ENCODE assay signal across 1 cellular context in the genomic region with DNA sequence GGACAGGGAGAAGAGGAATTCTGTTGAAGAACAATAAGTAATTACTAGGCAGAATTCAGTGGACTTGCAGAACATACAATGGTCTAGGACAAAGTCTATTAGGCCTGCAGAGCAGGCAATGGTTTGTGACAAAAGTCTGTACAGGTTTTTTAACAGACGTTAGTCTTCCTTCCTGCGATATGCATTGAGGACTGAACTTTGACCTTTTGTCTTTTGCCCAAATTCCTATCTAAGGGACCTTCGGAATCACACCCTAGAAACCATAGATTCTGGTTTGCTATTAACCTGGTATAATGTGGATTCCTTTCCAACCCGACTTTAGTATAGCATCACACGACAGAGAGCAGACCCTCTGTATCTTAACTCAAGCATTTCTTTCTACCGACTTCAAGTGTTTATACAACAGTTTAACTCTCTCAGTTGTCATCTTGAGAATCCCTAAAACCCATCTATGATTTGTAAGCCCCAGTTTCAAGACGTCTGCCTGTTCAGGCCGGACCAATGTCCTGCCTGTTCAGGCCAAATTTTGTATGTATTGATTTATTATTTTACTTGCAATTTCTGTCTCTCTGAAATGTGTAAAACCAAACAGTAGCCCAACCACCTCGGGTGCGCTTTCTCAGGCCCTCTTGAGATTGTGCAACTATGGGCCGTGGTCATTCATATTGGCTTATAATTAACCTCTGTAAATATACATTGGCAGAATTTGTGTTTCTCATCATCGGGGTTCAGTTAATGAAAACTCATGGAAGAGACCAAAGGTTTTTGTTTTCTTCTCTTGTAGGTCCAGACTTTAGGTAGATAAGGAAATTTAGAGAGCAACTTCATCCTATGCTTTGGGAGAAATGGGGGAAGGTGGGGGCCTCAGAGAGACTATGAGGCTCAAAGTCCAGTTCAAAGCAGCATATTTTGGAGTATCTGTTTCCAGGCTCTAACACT.
TF ChIP-seq lines count a peak whose summit lies in the region.

No MANE protein-coding gene starts in this region.

TF ChIP-seq in HepG2, 621 proteins besides CTCF, POLR2A, EP300 and RAD21 (continued from another document and continues in another):
- TF ChIP-seq, protein P1, sequence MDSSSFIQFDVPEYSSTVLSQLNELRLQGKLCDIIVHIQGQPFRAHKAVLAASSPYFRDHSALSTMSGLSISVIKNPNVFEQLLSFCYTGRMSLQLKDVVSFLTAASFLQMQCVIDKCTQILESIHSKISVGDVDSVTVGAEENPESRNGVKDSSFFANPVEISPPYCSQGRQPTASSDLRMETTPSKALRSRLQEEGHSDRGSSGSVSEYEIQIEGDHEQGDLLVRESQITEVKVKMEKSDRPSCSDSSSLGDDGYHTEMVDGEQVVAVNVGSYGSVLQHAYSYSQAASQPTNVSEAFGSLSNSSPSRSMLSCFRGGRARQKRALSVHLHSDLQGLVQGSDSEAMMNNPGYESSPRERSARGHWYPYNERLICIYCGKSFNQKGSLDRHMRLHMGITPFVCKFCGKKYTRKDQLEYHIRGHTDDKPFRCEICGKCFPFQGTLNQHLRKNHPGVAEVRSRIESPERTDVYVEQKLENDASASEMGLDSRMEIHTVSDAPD (CRISPR knock-in tag; IDR thresholded peaks at IDR 0.05) = 0 out of 2 replicates have a peak, but pooled peaks have one; percentile 50
- TF ChIP-seq CHD4 (IDR thresholded peaks at IDR 0.05; ENCODE audit: borderline replicate concordance, low read length) (peak; percentile 53; the same call in 1 of the 2 replicates), IKZF1 (IDR thresholded peaks at IDR 0.05) (no peak), DPF2 (CRISPR knock-in tag; IDR thresholded peaks at IDR 0.05; ENCODE audit: borderline replicate concordance, low read depth) (peak; percentile 40; the same call in 1 of the 2 replicates), FOXP1 (IDR thresholded peaks at IDR 0.05) (no peak), FOXP1 (CRISPR knock-in tag; IDR thresholded peaks at IDR 0.05) (peak; percentile 52; the same call in 1 of the 2 replicates), ZNF644 (CRISPR knock-in tag; IDR thresholded peaks at IDR 0.05; ENCODE audit: low read depth) (peak; percentile 78; the same call in 1 of the 2 replicates), ZNF160 (CRISPR knock-in tag; IDR thresholded peaks at IDR 0.05) (no peak), ZMYM2 (CRISPR knock-in tag; IDR thresholded peaks at IDR 0.05) (no peak), ZFP1 (CRISPR knock-in tag; IDR thresholded peaks at IDR 0.05) (no peak), FOXA1 (IDR thresholded peaks at IDR 0.05) (no peak), FOXA1 (CRISPR knock-in tag; IDR thresholded peaks at IDR 0.05) (peak; percentile 58), SMAD3 (CRISPR knock-in tag; IDR thresholded peaks at IDR 0.05) (0 out of 2 replicates have a peak, but pooled peaks have one; percentile 61), MIER3 (CRISPR knock-in tag; IDR thresholded peaks at IDR 0.05; ENCODE audit: borderline replicate concordance) (peak; percentile 17; the same call in 1 of the 2 replicates), ZMYM4 (CRISPR knock-in tag; IDR thresholded peaks at IDR 0.05) (peak; percentile 61), HOXA5 (CRISPR knock-in tag; IDR thresholded peaks at IDR 0.05) (peak; percentile 29; the same call in 1 of the 2 replicates), POLR2G (IDR thresholded peaks at IDR 0.05; ENCODE audit: low read depth, low read length) (no peak), HNF4G (IDR thresholded peaks at IDR 0.05; ENCODE audit: borderline replicate concordance, low read depth, low read length) (peak; percentile 93), HNF4G (CRISPR knock-in tag; IDR thresholded peaks at IDR 0.05; ENCODE audit: borderline replicate concordance, low read depth) (peak; percentile 13; the same call in 1 of the 2 replicates), ONECUT2 (CRISPR knock-in tag; IDR thresholded peaks at IDR 0.05) (peak; percentile 84), ZNF615 (CRISPR knock-in tag; IDR thresholded peaks at IDR 0.05; ENCODE audit: borderline replicate concordance) (no peak), MEF2D (CRISPR knock-in tag; IDR thresholded peaks at IDR 0.05) (peak; percentile 57; the same call in 1 of the 2 replicates), FOXA3 (CRISPR knock-in tag; IDR thresholded peaks at IDR 0.05) (peak; percentile 76), RNF2 (conservative IDR thresholded peaks at IDR 0.05; ENCODE audit: low read depth) (no peak), ZNF24 (IDR thresholded peaks at IDR 0.05) (no peak), ZBTB20 (CRISPR knock-in tag; IDR thresholded peaks at IDR 0.05; ENCODE audit: borderline replicate concordance, low read depth) (peak; percentile 50; the same call in 1 of the 2 replicates), ZNF556 (CRISPR knock-in tag; IDR thresholded peaks at IDR 0.05; ENCODE audit: borderline replicate concordance) (no peak), MZF1 (CRISPR knock-in tag; IDR thresholded peaks at IDR 0.05; ENCODE audit: borderline replicate concordance) (no peak), ZNF543 (CRISPR knock-in tag; IDR thresholded peaks at IDR 0.05) (no peak), ETV5 (CRISPR knock-in tag; IDR thresholded peaks at IDR 0.05; ENCODE audit: borderline replicate concordance) (peak; percentile 31; the same call in 1 of the 2 replicates), EZH2 (conservative IDR thresholded peaks at IDR 0.05; ENCODE audit: low read depth, low read length) (no peak), MXI1 (IDR thresholded peaks at IDR 0.05; ENCODE audit: borderline replicate concordance, low read depth, low read length) (no peak), MED1 (CRISPR knock-in tag; IDR thresholded peaks at IDR 0.05) (peak; percentile 60; the same call in 1 of the 2 replicates), MAFG (CRISPR knock-in tag; IDR thresholded peaks at IDR 0.05) (no peak), KDM5B (CRISPR knock-in tag; IDR thresholded peaks at IDR 0.05; ENCODE audit: borderline replicate concordance) (no peak), ZNF121 (CRISPR knock-in tag; IDR thresholded peaks at IDR 0.05) (no peak), ZNF605 (CRISPR knock-in tag; IDR thresholded peaks at IDR 0.05) (peak; percentile 60; the same call in 1 of the 2 replicates), CEBPB (IDR thresholded peaks at IDR 0.05; ENCODE audit: borderline replicate concordance, low read depth, low read length) (peak; percentile 96), ZNF496 (CRISPR knock-in tag; IDR thresholded peaks at IDR 0.05; ENCODE audit: insufficient replicate concordance) (no peak), ZFX (CRISPR knock-in tag; IDR thresholded peaks at IDR 0.05; ENCODE audit: low read depth) (peak; percentile 50; the same call in 1 of the 2 replicates), FOXJ3 (CRISPR knock-in tag; IDR thresholded peaks at IDR 0.05; ENCODE audit: borderline replicate concordance) (peak; percentile 83; the same call in 1 of the 2 replicates), HNF4A (CRISPR knock-in tag; IDR thresholded peaks at IDR 0.05) (peak; percentile 91), ZNF30 (CRISPR knock-in tag; IDR thresholded peaks at IDR 0.05) (no peak), TCF12 (IDR thresholded peaks at IDR 0.05) (no peak), TCF12 (CRISPR knock-in tag; IDR thresholded peaks at IDR 0.05) (no peak), SALL1 (CRISPR knock-in tag; IDR thresholded peaks at IDR 0.05) (peak; percentile 55; the same call in 1 of the 2 replicates), SAP130 (CRISPR knock-in tag; IDR thresholded peaks at IDR 0.05; ENCODE audit: low read depth) (peak; percentile 22; the same call in 1 of the 2 replicates), ASH2L (IDR thresholded peaks at IDR 0.05; ENCODE audit: insufficient read length, low read depth, low read length) (peak; percentile 86), ZFY (CRISPR knock-in tag; IDR thresholded peaks at IDR 0.05) (peak; percentile 32; the same call in 1 of the 2 replicates), PPARG (CRISPR knock-in tag; conservative IDR thresholded peaks at IDR 0.05) (peak; percentile 91), NFKBIZ (CRISPR knock-in tag; IDR thresholded peaks at IDR 0.05) (no peak)
- TF ChIP-seq, protein P2, sequence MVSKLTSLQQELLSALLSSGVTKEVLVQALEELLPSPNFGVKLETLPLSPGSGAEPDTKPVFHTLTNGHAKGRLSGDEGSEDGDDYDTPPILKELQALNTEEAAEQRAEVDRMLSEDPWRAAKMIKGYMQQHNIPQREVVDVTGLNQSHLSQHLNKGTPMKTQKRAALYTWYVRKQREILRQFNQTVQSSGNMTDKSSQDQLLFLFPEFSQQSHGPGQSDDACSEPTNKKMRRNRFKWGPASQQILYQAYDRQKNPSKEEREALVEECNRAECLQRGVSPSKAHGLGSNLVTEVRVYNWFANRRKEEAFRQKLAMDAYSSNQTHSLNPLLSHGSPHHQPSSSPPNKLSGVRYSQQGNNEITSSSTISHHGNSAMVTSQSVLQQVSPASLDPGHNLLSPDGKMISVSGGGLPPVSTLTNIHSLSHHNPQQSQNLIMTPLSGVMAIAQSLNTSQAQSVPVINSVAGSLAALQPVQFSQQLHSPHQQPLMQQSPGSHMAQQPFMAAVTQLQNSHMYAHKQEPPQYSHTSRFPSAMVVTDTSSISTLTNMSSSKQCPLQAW (CRISPR knock-in tag; IDR thresholded peaks at IDR 0.05) = peak; percentile 86
- TF ChIP-seq, protein P3, sequence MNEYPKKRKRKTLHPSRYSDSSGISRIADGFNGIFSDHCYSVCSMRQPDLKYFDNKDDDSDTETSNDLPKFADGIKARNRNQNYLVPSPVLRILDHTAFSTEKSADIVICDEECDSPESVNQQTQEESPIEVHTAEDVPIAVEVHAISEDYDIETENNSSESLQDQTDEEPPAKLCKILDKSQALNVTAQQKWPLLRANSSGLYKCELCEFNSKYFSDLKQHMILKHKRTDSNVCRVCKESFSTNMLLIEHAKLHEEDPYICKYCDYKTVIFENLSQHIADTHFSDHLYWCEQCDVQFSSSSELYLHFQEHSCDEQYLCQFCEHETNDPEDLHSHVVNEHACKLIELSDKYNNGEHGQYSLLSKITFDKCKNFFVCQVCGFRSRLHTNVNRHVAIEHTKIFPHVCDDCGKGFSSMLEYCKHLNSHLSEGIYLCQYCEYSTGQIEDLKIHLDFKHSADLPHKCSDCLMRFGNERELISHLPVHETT (CRISPR knock-in tag; conservative IDR thresholded peaks at IDR 0.05) = no peak
- TF ChIP-seq, protein P4, sequence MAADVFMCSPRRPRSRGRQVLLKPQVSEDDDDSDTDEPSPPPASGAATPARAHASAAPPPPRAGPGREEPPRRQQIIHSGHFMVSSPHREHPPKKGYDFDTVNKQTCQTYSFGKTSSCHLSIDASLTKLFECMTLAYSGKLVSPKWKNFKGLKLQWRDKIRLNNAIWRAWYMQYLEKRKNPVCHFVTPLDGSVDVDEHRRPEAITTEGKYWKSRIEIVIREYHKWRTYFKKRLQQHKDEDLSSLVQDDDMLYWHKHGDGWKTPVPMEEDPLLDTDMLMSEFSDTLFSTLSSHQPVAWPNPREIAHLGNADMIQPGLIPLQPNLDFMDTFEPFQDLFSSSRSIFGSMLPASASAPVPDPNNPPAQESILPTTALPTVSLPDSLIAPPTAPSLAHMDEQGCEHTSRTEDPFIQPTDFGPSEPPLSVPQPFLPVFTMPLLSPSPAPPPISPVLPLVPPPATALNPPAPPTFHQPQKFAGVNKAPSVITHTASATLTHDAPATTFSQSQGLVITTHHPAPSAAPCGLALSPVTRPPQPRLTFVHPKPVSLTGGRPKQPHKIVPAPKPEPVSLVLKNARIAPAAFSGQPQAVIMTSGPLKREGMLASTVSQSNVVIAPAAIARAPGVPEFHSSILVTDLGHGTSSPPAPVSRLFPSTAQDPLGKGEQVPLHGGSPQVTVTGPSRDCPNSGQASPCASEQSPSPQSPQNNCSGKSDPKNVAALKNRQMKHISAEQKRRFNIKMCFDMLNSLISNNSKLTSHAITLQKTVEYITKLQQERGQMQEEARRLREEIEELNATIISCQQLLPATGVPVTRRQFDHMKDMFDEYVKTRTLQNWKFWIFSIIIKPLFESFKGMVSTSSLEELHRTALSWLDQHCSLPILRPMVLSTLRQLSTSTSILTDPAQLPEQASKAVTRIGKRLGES (CRISPR knock-in tag; IDR thresholded peaks at IDR 0.05; ENCODE audit: borderline replicate concordance) = no peak
- TF ChIP-seq, protein P5, sequence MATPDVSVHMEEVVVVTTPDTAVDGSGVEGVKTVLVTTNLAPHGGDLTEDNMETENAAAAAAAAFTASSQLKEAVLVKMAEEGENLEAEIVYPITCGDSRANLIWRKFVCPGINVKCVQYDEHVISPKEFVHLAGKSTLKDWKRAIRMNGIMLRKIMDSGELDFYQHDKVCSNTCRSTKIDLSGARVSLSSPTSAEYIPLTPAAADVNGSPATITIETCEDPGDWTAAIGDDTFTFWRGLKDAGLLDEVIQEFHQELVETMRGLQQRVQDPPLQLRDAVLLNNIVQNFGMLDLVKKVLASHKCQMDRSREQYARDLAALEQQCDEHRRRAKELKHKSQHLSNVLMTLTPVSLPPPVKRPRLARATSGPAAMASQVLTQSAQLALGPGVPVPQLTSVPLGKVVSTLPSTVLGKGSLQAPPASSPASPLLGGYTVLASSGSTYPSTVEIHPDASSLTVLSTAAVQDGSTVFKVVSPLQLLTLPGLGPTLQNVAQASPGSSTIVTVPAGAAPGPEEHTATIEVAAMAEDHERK (CRISPR knock-in tag; IDR thresholded peaks at IDR 0.05; ENCODE audit: low read depth) = no peak
- TF ChIP-seq, protein P6, sequence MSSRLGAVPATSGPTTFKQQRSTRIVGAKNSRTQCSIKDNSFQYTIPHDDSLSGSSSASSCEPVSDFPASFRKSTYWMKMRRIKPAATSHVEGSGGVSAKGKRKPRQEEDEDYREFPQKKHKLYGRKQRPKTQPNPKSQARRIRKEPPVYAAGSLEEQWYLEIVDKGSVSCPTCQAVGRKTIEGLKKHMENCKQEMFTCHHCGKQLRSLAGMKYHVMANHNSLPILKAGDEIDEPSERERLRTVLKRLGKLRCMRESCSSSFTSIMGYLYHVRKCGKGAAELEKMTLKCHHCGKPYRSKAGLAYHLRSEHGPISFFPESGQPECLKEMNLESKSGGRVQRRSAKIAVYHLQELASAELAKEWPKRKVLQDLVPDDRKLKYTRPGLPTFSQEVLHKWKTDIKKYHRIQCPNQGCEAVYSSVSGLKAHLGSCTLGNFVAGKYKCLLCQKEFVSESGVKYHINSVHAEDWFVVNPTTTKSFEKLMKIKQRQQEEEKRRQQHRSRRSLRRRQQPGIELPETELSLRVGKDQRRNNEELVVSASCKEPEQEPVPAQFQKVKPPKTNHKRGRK (CRISPR knock-in tag; IDR thresholded peaks at IDR 0.05) = no peak
- TF ChIP-seq, protein P7, sequence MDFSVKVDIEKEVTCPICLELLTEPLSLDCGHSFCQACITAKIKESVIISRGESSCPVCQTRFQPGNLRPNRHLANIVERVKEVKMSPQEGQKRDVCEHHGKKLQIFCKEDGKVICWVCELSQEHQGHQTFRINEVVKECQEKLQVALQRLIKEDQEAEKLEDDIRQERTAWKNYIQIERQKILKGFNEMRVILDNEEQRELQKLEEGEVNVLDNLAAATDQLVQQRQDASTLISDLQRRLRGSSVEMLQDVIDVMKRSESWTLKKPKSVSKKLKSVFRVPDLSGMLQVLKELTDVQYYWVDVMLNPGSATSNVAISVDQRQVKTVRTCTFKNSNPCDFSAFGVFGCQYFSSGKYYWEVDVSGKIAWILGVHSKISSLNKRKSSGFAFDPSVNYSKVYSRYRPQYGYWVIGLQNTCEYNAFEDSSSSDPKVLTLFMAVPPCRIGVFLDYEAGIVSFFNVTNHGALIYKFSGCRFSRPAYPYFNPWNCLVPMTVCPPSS (IDR thresholded peaks at IDR 0.05) = no peak
